In genomic region chr19:1942078-1942933, GRCh38 we compare ENCODE assay signal across 8 cellular contexts. TPM values are rescaled to one million over a fixed set of nuclear protein-coding genes. Genes with fewer than 3 reads are reported as not detected.
DNase-seq lines count a peak whose midpoint lies in the region; ATAC-seq and TF ChIP-seq lines count a peak whose summit lies in the region.

No MANE protein-coding gene starts in this region.

- TSS peak; percentile 58 for BruUV-seq in Caco-2 (replicated peaks; lab: Mats Ljungman, UMichigan)

- H3K4me1 ChIP-seq in Caco-2 (peaks cover 7% of the 10 kb centered on the region), esophagus squamous epithelium (peaks cover 26 to 57% (median 35%) of the 10 kb centered on the region in 3 donors)

- H3K27me3 Mint-ChIP-seq in Caco-2 (ENCODE audit: insufficient read depth, unreplicated experiment): no peaks in the 10 kb centered on the region
- H3K27me3 Mint-ChIP-seq in HFFc6 (ENCODE audit: insufficient read depth): peaks cover 3% of the 10 kb centered on the region; the same call in 1 of the 2 replicates
- H3K27me3 Mint-ChIP-seq in activated T-helper 1 cell treated with anti-CD3 and anti-CD28 coated beads, Interleukin-12 subunit alpha, Interleukin-12 subunit beta, Interleukin-2, Interleukin-4 antibody, amounts not matched to agents 30 ng/mL and 10 ng/mL and 1 ng/mL, durations not matched to agents 14 hours and 24 hours and 36 hours (ENCODE audit: insufficient read depth): no peaks in the 10 kb centered on the region
- no peaks in the 10 kb centered on the region for H3K27me3 Mint-ChIP-seq in naive B cell
- H3K27me3 Mint-ChIP-seq in stimulated activated naive B cell treated with anti-CD40 and anti-IgM and Interleukin-4, amounts not matched to agents 10 μg/mL and 1 μg/mL and 100 μg/mL, for 72 hours: no peaks in the 10 kb centered on the region

- WGBS in esophagus squamous epithelium, 2 donors: 0% methylated on average over 4 to 13 of the region's 40 CpGs

- H3K9me3 Mint-ChIP-seq in Caco-2 (ENCODE audit: unreplicated experiment) (no peaks in the 10 kb centered on the region), HFFc6 (no peaks in the 10 kb centered on the region), naive B cell (no peaks in the 10 kb centered on the region)
- no peaks in the 10 kb centered on the region for H3K9me3 Mint-ChIP-seq in activated T-helper 1 cell treated with anti-CD3 and anti-CD28 coated beads, Interleukin-12 subunit alpha, Interleukin-12 subunit beta, Interleukin-2, Interleukin-4 antibody, amounts not matched to agents 30 ng/mL and 10 ng/mL and 1 ng/mL, durations not matched to agents 14 hours and 24 hours and 36 hours
- H3K9me3 Mint-ChIP-seq in stimulated activated naive B cell treated with anti-CD40 and anti-IgM and Interleukin-4, amounts not matched to agents 10 μg/mL and 1 μg/mL and 100 μg/mL, for 72 hours: no peaks in the 10 kb centered on the region

- H3K4me3 Mint-ChIP-seq in Caco-2 (ENCODE audit: unreplicated experiment) (peak overlapping the region; percentile 79), HFFc6 (peak overlapping the region; percentile 94), naive B cell (peak overlapping the region; percentile 90 to 100 (median 98))
- peak overlapping the region; percentile 95 for H3K4me3 Mint-ChIP-seq in activated T-helper 1 cell treated with anti-CD3 and anti-CD28 coated beads, Interleukin-12 subunit alpha, Interleukin-12 subunit beta, Interleukin-2, Interleukin-4 antibody, amounts not matched to agents 30 ng/mL and 10 ng/mL and 1 ng/mL, durations not matched to agents 14 hours and 24 hours and 36 hours
- H3K4me3 Mint-ChIP-seq in stimulated activated naive B cell treated with anti-CD40 and anti-IgM and Interleukin-4, amounts not matched to agents 10 μg/mL and 1 μg/mL and 100 μg/mL, for 72 hours: peak overlapping the region; percentile 86 to 97

- H3K27ac ChIP-seq in esophagus squamous epithelium: peak overlapping the region; percentile 98 to 100 (median 99)

- ATAC-seq in naive B cell (ENCODE audit: low read depth in 2 of 2) (peak; percentile 56 to 57), HG02973 (IDR thresholded peaks at IDR 0.05; ENCODE audit: unreplicated experiment) (no peak)
- ATAC-seq in stimulated activated naive B cell treated with anti-CD40 and anti-IgM and Interleukin-4, amounts not matched to agents 10 μg/mL and 1 μg/mL and 100 μg/mL, for 72 hours (replicated peaks): peak; percentile 63 to 66

- POLR2A ChIA-PET in Caco-2 (lab: Charles Lee): no interaction called here

- H3K9me3 ChIP-seq in Caco-2 (no peaks in the 10 kb centered on the region), esophagus squamous epithelium (no peaks in the 10 kb centered on the region)

- H3K4me3 ChIP-seq in Caco-2 (ENCODE audit: low read depth, low read length) (peak overlapping the region; percentile 96), esophagus squamous epithelium (peak overlapping the region; percentile 53 to 92 (median 82))

- H3K27me3 ChIP-seq in Caco-2 (replicated peaks; ENCODE audit: control insufficient read depth, insufficient read depth, low read length) (no peaks in the 10 kb centered on the region), esophagus squamous epithelium (no peaks in the 10 kb centered on the region)

- H3K4me1 Mint-ChIP-seq in Caco-2 (ENCODE audit: low read depth, unreplicated experiment) (no peaks in the 10 kb centered on the region), HFFc6 (ENCODE audit: low read depth) (peaks cover 19% of the 10 kb centered on the region), naive B cell (peaks cover 33 to 40% (median 38%) of the 10 kb centered on the region in 3 donors)
- peaks cover 30% of the 10 kb centered on the region for H3K4me1 Mint-ChIP-seq in activated T-helper 1 cell treated with anti-CD3 and anti-CD28 coated beads, Interleukin-12 subunit alpha, Interleukin-12 subunit beta, Interleukin-2, Interleukin-4 antibody, amounts not matched to agents 30 ng/mL and 10 ng/mL and 1 ng/mL, durations not matched to agents 14 hours and 24 hours and 36 hours (ENCODE audit: low read depth)
- H3K4me1 Mint-ChIP-seq in stimulated activated naive B cell treated with anti-CD40 and anti-IgM and Interleukin-4, amounts not matched to agents 10 μg/mL and 1 μg/mL and 100 μg/mL, for 72 hours: peaks cover 27 to 44% of the 10 kb centered on the region in 2 donors

- CTCF ChIA-PET in Caco-2 (lab: Charles Lee): no interaction called here

- no peaks in the 10 kb centered on the region for H3K36me3 ChIP-seq in Caco-2 (ENCODE audit: control insufficient read depth, insufficient read depth, low read length)
- no peaks in the 10 kb centered on the region for H3K36me3 ChIP-seq in esophagus squamous epithelium

- peak in 1 of 4 donors; percentile 43 for TF ChIP-seq POLR2A in esophagus squamous epithelium (IDR thresholded peaks at IDR 0.05)

- DNase-seq in Caco-2 (peak; percentile 72 to 77), HFFc6 (peak; percentile 49), OCI-M1 (lab: John Stamatoyannopoulos, UW) (peak; percentile 73), esophagus squamous epithelium (lab: John Stamatoyannopoulos, UW) (peak; percentile 37), naive B cell (peak; percentile 83)
- DNase-seq in activated T-helper 1 cell treated with anti-CD3 and anti-CD28 coated beads, Interleukin-12 subunit alpha, Interleukin-12 subunit beta, Interleukin-2, Interleukin-4 antibody, amounts not matched to agents 30 ng/mL and 10 ng/mL and 1 ng/mL, durations not matched to agents 14 hours and 24 hours and 36 hours (ENCODE audit: low spot score): peak; percentile 82
- DNase-seq in stimulated activated naive B cell treated with anti-CD40 and anti-IgM and Interleukin-4, amounts not matched to agents 10 μg/mL and 1 μg/mL and 100 μg/mL, for 72 hours: peak; percentile 60

- H3K36me3 Mint-ChIP-seq in Caco-2 (ENCODE audit: insufficient read depth, unreplicated experiment) (peaks cover under 1% of the 10 kb centered on the region), HFFc6 (ENCODE audit: low read depth) (no peaks in the 10 kb centered on the region), naive B cell (no peaks in the 10 kb centered on the region)
- H3K36me3 Mint-ChIP-seq in activated T-helper 1 cell treated with anti-CD3 and anti-CD28 coated beads, Interleukin-12 subunit alpha, Interleukin-12 subunit beta, Interleukin-2, Interleukin-4 antibody, amounts not matched to agents 30 ng/mL and 10 ng/mL and 1 ng/mL, durations not matched to agents 14 hours and 24 hours and 36 hours (ENCODE audit: low read depth): peaks cover 12% of the 10 kb centered on the region
- peaks cover 3 to 22% of the 10 kb centered on the region in 2 donors for H3K36me3 Mint-ChIP-seq in stimulated activated naive B cell treated with anti-CD40 and anti-IgM and Interleukin-4, amounts not matched to agents 10 μg/mL and 1 μg/mL and 100 μg/mL, for 72 hours

- TF ChIP-seq CTCF in Caco-2 (IDR thresholded peaks at IDR 0.05; ENCODE audit: insufficient read depth in 1 of 2, low read depth in 1 of 2, low read length in 1 of 2, severe bottlenecking in 1 of 2, unreplicated experiment in 1 of 2): no peak
- TF ChIP-seq CTCF in HFFc6 (IDR thresholded peaks at IDR 0.05): no peak
- no peak for TF ChIP-seq CTCF in esophagus squamous epithelium (IDR thresholded peaks at IDR 0.05)

- H3K27ac Mint-ChIP-seq in Caco-2 (ENCODE audit: unreplicated experiment): peak overlapping the region; percentile 71
- peak overlapping the region; percentile 92 for H3K27ac Mint-ChIP-seq in HFFc6
- H3K27ac Mint-ChIP-seq in activated T-helper 1 cell treated with anti-CD3 and anti-CD28 coated beads, Interleukin-12 subunit alpha, Interleukin-12 subunit beta, Interleukin-2, Interleukin-4 antibody, amounts not matched to agents 30 ng/mL and 10 ng/mL and 1 ng/mL, durations not matched to agents 14 hours and 24 hours and 36 hours: peak overlapping the region; percentile 93
- H3K27ac Mint-ChIP-seq in naive B cell: peak overlapping the region; percentile 98 to 100 (median 99)
- H3K27ac Mint-ChIP-seq in stimulated activated naive B cell treated with anti-CD40 and anti-IgM and Interleukin-4, amounts not matched to agents 10 μg/mL and 1 μg/mL and 100 μg/mL, for 72 hours: peak overlapping the region; percentile 98

- intact Hi-C loops in Caco-2 (cut with micrococcal nuclease; ENCODE audit: unreplicated experiment): no loop called here
- intact Hi-C loops in activated T-helper 1 cell treated with anti-CD3 and anti-CD28 coated beads, Interleukin-12 subunit alpha, Interleukin-12 subunit beta, Interleukin-2, Interleukin-4 antibody, amounts not matched to agents 30 ng/mL and 10 ng/mL and 1 ng/mL, durations not matched to agents 14 hours and 24 hours and 36 hours (cut with micrococcal nuclease): loop anchor here (2.0 kb wide), 2 partner anchors 76 to 486 kb away; no protein-coding TSS in a partner anchor
- intact Hi-C loops in esophagus squamous epithelium (cut with DNase I): no loop called here

RNA-seq across cellular contexts. Expression of gene CSNK1G2, which starts 1.3 kb away (rescaled TPM):
- total RNA-seq in Caco-2 (2022) (44.4 and 49.6 TPM in 2 replicates), esophagus squamous epithelium (10 to 100 TPM; 40.4 to 68.9 (median 60.3) TPM)
- 10 to 100 TPM; 44.8 to 52.0 (median 51.1) TPM for total RNA-seq in HFFc6 (2021; fragmentation: NEBNext Ultra II Directional; extraction: Animal tissue kit (Norgen Biotek cat#: 25700))
- total RNA-seq in activated T-helper 1 cell treated with anti-CD3 and anti-CD28 coated beads, Interleukin-12 subunit alpha, Interleukin-12 subunit beta, Interleukin-2, Interleukin-4 antibody, amounts not matched to agents 30 ng/mL and 10 ng/mL and 1 ng/mL, durations not matched to agents 14 hours and 24 hours and 36 hours: 95.2 and 101 TPM in 2 replicates
- polyA plus RNA-seq in naive B cell (ENCODE audit: low read depth in 6 of 6): 10 to 100 TPM; 17.6 to 40.7 (median 25.1) TPM

RNA-seq across cellular contexts. Expression of gene ADAT3, which starts 37.1 kb away (rescaled TPM):
- total RNA-seq in Caco-2 (2022) (12.6 and 14.0 TPM in 2 replicates), esophagus squamous epithelium (10 to 100 TPM in 2 of 4 donors, 1 to 10 TPM in 2; 4.7 to 20.4 (median 11.1) TPM)
- 1 to 10 TPM; 2.3 to 4.2 (median 3.0) TPM for total RNA-seq in HFFc6 (2021; fragmentation: NEBNext Ultra II Directional; extraction: Animal tissue kit (Norgen Biotek cat#: 25700))
- 8.4 and 9.6 TPM in 2 replicates for total RNA-seq in activated T-helper 1 cell treated with anti-CD3 and anti-CD28 coated beads, Interleukin-12 subunit alpha, Interleukin-12 subunit beta, Interleukin-2, Interleukin-4 antibody, amounts not matched to agents 30 ng/mL and 10 ng/mL and 1 ng/mL, durations not matched to agents 14 hours and 24 hours and 36 hours
- 1 to 10 TPM; 1.9 to 6.1 (median 3.6) TPM for polyA plus RNA-seq in naive B cell (ENCODE audit: low read depth in 6 of 6)

RNA-seq across cellular contexts. Expression of gene SCAMP4, which starts 37.1 kb away (rescaled TPM):
- total RNA-seq in Caco-2 (2022) (78.3 and 84.1 TPM in 2 replicates), esophagus squamous epithelium (100 to 1,000 TPM in 1 of 4 donors, 10 to 100 TPM in 3; 49.8 to 144 (median 83.9) TPM)
- 10 to 100 TPM; 51.7 to 84.8 (median 58.5) TPM for total RNA-seq in HFFc6 (2021; fragmentation: NEBNext Ultra II Directional; extraction: Animal tissue kit (Norgen Biotek cat#: 25700))
- 38.0 and 41.5 TPM in 2 replicates for total RNA-seq in activated T-helper 1 cell treated with anti-CD3 and anti-CD28 coated beads, Interleukin-12 subunit alpha, Interleukin-12 subunit beta, Interleukin-2, Interleukin-4 antibody, amounts not matched to agents 30 ng/mL and 10 ng/mL and 1 ng/mL, durations not matched to agents 14 hours and 24 hours and 36 hours
- polyA plus RNA-seq in naive B cell (ENCODE audit: low read depth in 6 of 6): 10 to 100 TPM; 18.9 to 35.1 (median 25.6) TPM

RNA-seq across cellular contexts. Expression of gene ABHD17A, which starts 57.0 kb away (rescaled TPM):
- total RNA-seq in Caco-2 (2022) (47.7 and 51.8 TPM in 2 replicates), esophagus squamous epithelium (10 to 100 TPM; 78.4 to 91.7 (median 82.9) TPM)
- 10 to 100 TPM; 61.0 to 80.0 (median 67.9) TPM for total RNA-seq in HFFc6 (2021; fragmentation: NEBNext Ultra II Directional; extraction: Animal tissue kit (Norgen Biotek cat#: 25700))
- total RNA-seq in activated T-helper 1 cell treated with anti-CD3 and anti-CD28 coated beads, Interleukin-12 subunit alpha, Interleukin-12 subunit beta, Interleukin-2, Interleukin-4 antibody, amounts not matched to agents 30 ng/mL and 10 ng/mL and 1 ng/mL, durations not matched to agents 14 hours and 24 hours and 36 hours: 115 TPM in 2 replicates
- polyA plus RNA-seq in naive B cell (ENCODE audit: low read depth in 6 of 6): 100 to 1,000 TPM in 1 of 6 donors, 10 to 100 TPM in 5; 59.4 to 113 (median 78.2) TPM
